Comparison of ENCODE assay signal across 24 cellular contexts in the genomic region with DNA sequence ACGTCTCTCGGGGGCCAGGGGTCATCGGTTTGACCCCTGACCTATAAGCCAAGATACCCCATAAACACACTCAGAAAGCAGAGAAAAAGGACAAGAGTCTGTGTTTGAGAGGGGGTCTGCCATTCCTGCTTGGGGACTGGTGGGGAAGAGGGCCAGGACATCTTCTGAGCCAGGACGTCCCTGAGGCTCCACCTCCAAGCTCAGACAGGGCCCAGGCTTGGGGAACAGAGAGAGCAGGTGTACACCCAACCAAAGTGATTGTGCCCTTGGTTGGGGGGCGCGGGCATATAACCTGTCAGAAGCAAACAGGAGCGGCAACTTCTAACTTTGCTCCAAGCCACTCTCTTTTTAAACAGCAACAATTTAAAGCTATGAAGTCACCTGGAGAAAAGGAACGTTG.
"Had no signal": no experiment of that assay in that cellular context is flagged by ENCODE, and none has a peak within 500 bp of the region (broad histone marks: within the 10 kb centered on the region; RNA-seq: fewer than 3 reads in every experiment).

No MANE protein-coding gene starts in this region.

- H3K4me3 ChIP-seq: esophagus squamous epithelium, gastrocnemius medialis, sigmoid colon, smooth muscle cell, upper lobe of left lung had no signal

- H3K27ac ChIP-seq: esophagus squamous epithelium, gastrocnemius medialis, sigmoid colon, upper lobe of left lung had no signal

- H3K36me3 Mint-ChIP-seq: natural killer cell treated with Interleukin-12 subunit alpha and Interleukin-12 subunit beta and Interleukin-15 and Interleukin-18, amount 100 ng/mL, for 72 hours had no signal

- H3K4me3 Mint-ChIP-seq: activated B cell treated with CpG ODN at 0.5 μM for 24 hours; activated CD4-positive, alpha-beta T cell treated with anti-CD3 and anti-CD28 coated beads for 36 hours; activated naive CD4-positive, alpha-beta T cell treated with anti-CD3 and anti-CD28 coated beads, Interleukin-2, amount 10 ng/mL, durations not matched to agents 7 days and 5 days; effector memory CD8-positive, alpha-beta T cell; natural killer cell treated with Interleukin-12 subunit alpha and Interleukin-12 subunit beta and Interleukin-15 and Interleukin-18, amount 100 ng/mL, for 72 hours; T-helper 17 cell had no signal

- H3K27ac Mint-ChIP-seq: activated B cell treated with CpG ODN at 0.5 μM for 24 hours; activated CD4-positive, alpha-beta T cell treated with anti-CD3 and anti-CD28 coated beads for 36 hours; activated naive CD4-positive, alpha-beta T cell treated with anti-CD3 and anti-CD28 coated beads, Interleukin-2, amount 10 ng/mL, durations not matched to agents 7 days and 5 days; T-helper 17 cell had no signal

- H3K9me3 Mint-ChIP-seq: activated B cell treated with CpG ODN at 0.5 μM for 24 hours; activated naive CD4-positive, alpha-beta T cell treated with anti-CD3 and anti-CD28 coated beads, Interleukin-2, amount 10 ng/mL, durations not matched to agents 7 days and 5 days; effector memory CD8-positive, alpha-beta T cell; natural killer cell treated with Interleukin-12 subunit alpha and Interleukin-12 subunit beta and Interleukin-15 and Interleukin-18, amount 100 ng/mL, for 72 hours had no signal

- H3K27me3 Mint-ChIP-seq: activated B cell treated with CpG ODN at 0.5 μM for 24 hours; activated CD4-positive, alpha-beta T cell treated with anti-CD3 and anti-CD28 coated beads for 36 hours; effector memory CD8-positive, alpha-beta T cell; natural killer cell treated with Interleukin-12 subunit alpha and Interleukin-12 subunit beta and Interleukin-15 and Interleukin-18, amount 100 ng/mL, for 72 hours; T-helper 17 cell had no signal

- H3K9me3 ChIP-seq: esophagus squamous epithelium, gastrocnemius medialis, sigmoid colon, upper lobe of left lung had no signal

- ATAC-seq: activated CD4-positive, alpha-beta T cell treated with anti-CD3 and anti-CD28 coated beads for 36 hours; effector memory CD8-positive, alpha-beta T cell; gastrocnemius medialis; natural killer cell treated with Interleukin-12 subunit alpha and Interleukin-12 subunit beta and Interleukin-15 and Interleukin-18, amount 100 ng/mL, for 72 hours; stimulated activated naive CD8-positive, alpha-beta T cell treated with anti-CD3 and anti-CD28 coated beads, Interleukin-15, Interleukin-2, amounts not matched to agents 100 U/mL and 50 U/mL, for 24 hours; T-helper 17 cell had no signal

- DNase-seq: activated B cell treated with CpG ODN at 0.5 μM for 24 hours; activated CD4-positive, alpha-beta T cell treated with anti-CD3 and anti-CD28 coated beads for 36 hours; activated CD4-positive, alpha-beta T cell treated with anti-CD3 and anti-CD28 coated beads, Interleukin-2, amount 50 U/mL, for 4 hours; activated CD8-positive, alpha-beta memory T cell treated with anti-CD3 and anti-CD28 coated beads for 24 hours; activated CD8-positive, alpha-beta memory T cell treated with anti-CD3 and anti-CD28 coated beads, Interleukin-2, amount 50 U/mL, for 4 hours; activated effector memory CD4-positive, alpha-beta T cell treated with Interleukin-2 at 50 U/mL for 16 hours; activated naive CD4-positive, alpha-beta T cell treated with anti-CD3 and anti-CD28 coated beads, Interleukin-2, amount 10 ng/mL, durations not matched to agents 7 days and 5 days; activated T-cell treated with anti-CD3 and anti-CD28 coated beads, Interleukin-2, amount 50 U/mL, for 48 hours; amygdala; central memory CD4-positive, alpha-beta T cell; effector memory CD8-positive, alpha-beta T cell; esophagus squamous epithelium; gastrocnemius medialis; head of caudate nucleus; hypothalamus; nucleus accumbens; sigmoid colon; stimulated activated CD4-positive, alpha-beta T cell treated with anti-CD3 and anti-CD28 coated beads, Interleukin-2, amount 100 ng/mL, for 48 hours; stimulated activated CD8-positive, alpha-beta memory T cell treated with anti-CD3 and anti-CD28 coated beads, Interleukin-4, amount 100 ng/mL, for 48 hours; stimulated activated naive CD8-positive, alpha-beta T cell treated with anti-CD3 and anti-CD28 coated beads, Interleukin-15, Interleukin-2, amounts not matched to agents 100 U/mL and 50 U/mL, for 24 hours; T-helper 17 cell; upper lobe of left lung had no signal

- H3K27me3 ChIP-seq: esophagus squamous epithelium, gastrocnemius medialis, sigmoid colon, upper lobe of left lung had no signal
